ENCODE assay signal across 17 cellular contexts in the genomic region with DNA sequence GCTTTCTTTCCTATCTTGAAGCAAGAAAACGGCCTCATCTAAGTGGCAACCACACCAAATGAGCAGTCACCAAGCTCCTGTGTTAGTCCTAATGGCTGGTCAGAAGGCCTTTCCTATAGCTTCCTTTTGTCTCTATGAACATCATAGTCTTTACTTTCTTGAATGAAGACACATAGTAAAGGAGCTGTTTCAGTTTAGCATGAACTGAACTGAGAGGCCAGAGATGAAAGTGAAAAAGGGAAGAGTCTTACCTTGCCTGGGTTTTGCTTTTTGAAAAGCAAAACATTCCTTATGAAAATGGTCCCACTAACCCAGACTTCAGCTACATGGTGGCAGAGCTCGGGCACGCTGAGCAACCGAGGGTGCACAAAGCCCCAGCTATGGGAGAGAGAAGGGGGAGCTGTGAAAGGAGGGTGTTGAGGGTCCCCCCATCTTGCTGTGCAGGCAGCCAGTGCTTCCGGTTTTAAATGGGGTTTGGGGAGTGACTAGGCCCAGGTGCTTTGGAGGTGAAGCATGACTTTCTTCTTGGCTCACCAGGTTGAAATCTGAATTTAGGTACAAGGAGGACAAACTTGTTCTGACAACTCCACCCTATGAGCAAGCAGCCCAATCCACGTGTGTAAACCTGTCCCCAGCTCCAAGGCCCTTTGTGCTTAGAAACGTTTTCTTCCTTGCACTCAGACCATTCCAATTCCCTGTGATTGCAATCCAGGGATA. TPM values are rescaled to one million over a fixed set of nuclear protein-coding genes. Genes with fewer than 3 reads are reported as not detected.
DNase-seq lines count a peak whose midpoint lies in the region; ATAC-seq and TF ChIP-seq lines count a peak whose summit lies in the region.
"Had no signal": no experiment of that assay in that cellular context is flagged by ENCODE, and none has a peak within 500 bp of the region (broad histone marks: within the 10 kb centered on the region; RNA-seq: fewer than 3 reads in every experiment).

No MANE protein-coding gene starts in this region.

- intact Hi-C loops in psoas muscle (cut with DNase I), result no loop called here

- peak; percentile 66 for DNase-seq in GM12865 (ENCODE audit: low read depth)
- no peak for DNase-seq in GM23338 (ENCODE audit: low spot score)
- DNase-seq in activated naive CD8-positive, alpha-beta T cell treated with anti-CD3 and anti-CD28 coated beads for 36 hours, result no peak
- no peak for DNase-seq in psoas muscle
- no peak for DNase-seq in NCI-H345 treated with DMSO at 0.1 percent for 48 hours (lab: John Stamatoyannopoulos, UW; ENCODE audit: unreplicated experiment)
- no peak for DNase-seq in T-helper 1 cell
- no peak for DNase-seq in CD1c-positive myeloid dendritic cell (ENCODE audit: extremely low spot score)
- no peak for DNase-seq in T-helper 2 cell treated with Interferon-gamma antibody and Interleukin-4, amounts not matched to agents 5 μg/mL and 100 μg/mL, for 36 hours (ENCODE audit: low spot score)
- DNase-seq: activated CD4-positive, alpha-beta T cell treated with anti-CD3 and anti-CD28 coated beads, Interleukin-2, amount 50 U/mL, for 1 hour; activated naive CD8-positive, alpha-beta T cell treated with anti-CD3 and anti-CD28 coated beads, Interleukin-2, amount 10 ng/mL, durations not matched to agents 7 days and 5 days; colonic mucosa; foreskin melanocyte; left cardiac atrium; NCI-H1048; spleen had no signal

- H3K79me2 ChIP-seq in GM23338 (replicated peaks; ENCODE audit: insufficient read depth), result no peaks in the 10 kb centered on the region

- H4K20me1 ChIP-seq in GM23338 (replicated peaks; ENCODE audit: insufficient read depth), result 0 out of 2 replicates have a peak, but pooled peaks cover 4% of the 10 kb centered on the region

- H3K9me3 Mint-ChIP-seq in GM23338, result no peaks in the 10 kb centered on the region
- H3K9me3 Mint-ChIP-seq in activated naive CD8-positive, alpha-beta T cell treated with anti-CD3 and anti-CD28 coated beads for 36 hours, result no peaks in the 10 kb centered on the region
- H3K9me3 Mint-ChIP-seq in T-helper 2 cell treated with Interferon-gamma antibody and Interleukin-4, amounts not matched to agents 5 μg/mL and 100 μg/mL, for 36 hours, result no peaks in the 10 kb centered on the region
- H3K9me3 Mint-ChIP-seq: activated naive CD8-positive, alpha-beta T cell treated with anti-CD3 and anti-CD28 coated beads, Interleukin-2, amount 10 ng/mL, durations not matched to agents 7 days and 5 days; neural crest cell had no signal

- H3K4me1 Mint-ChIP-seq in GM23338, result no peaks in the 10 kb centered on the region
- peaks cover 12% of the 10 kb centered on the region for H3K4me1 Mint-ChIP-seq in activated naive CD8-positive, alpha-beta T cell treated with anti-CD3 and anti-CD28 coated beads for 36 hours
- no peaks in the 10 kb centered on the region for H3K4me1 Mint-ChIP-seq in T-helper 2 cell treated with Interferon-gamma antibody and Interleukin-4, amounts not matched to agents 5 μg/mL and 100 μg/mL, for 36 hours (ENCODE audit: low read depth)
- H3K4me1 Mint-ChIP-seq: neural crest cell had no signal

- H3K4me1 ChIP-seq in GM23338 (ENCODE audit: insufficient read depth), result no peaks in the 10 kb centered on the region
- no peaks in the 10 kb centered on the region for H3K4me1 ChIP-seq in psoas muscle
- H3K4me1 ChIP-seq: colonic mucosa had no signal

- no peaks in the 10 kb centered on the region for H3K27me3 ChIP-seq in GM23338 (ENCODE audit: insufficient read depth)
- H3K27me3 ChIP-seq in psoas muscle (ENCODE audit: insufficient read depth in 3 of 3, low read length in 2 of 3), result no peaks in the 10 kb centered on the region
- H3K27me3 ChIP-seq: colonic mucosa, spleen had no signal

- no peaks in the 10 kb centered on the region for H3F3A ChIP-seq in GM23338 (replicated peaks; ENCODE audit: low read depth)

- H3K4me3 Mint-ChIP-seq in GM23338, result no peak overlapping the region; the same call in 2 of the 3 replicates
- no peak overlapping the region for H3K4me3 Mint-ChIP-seq in activated naive CD8-positive, alpha-beta T cell treated with anti-CD3 and anti-CD28 coated beads for 36 hours
- no peak overlapping the region for H3K4me3 Mint-ChIP-seq in T-helper 2 cell treated with Interferon-gamma antibody and Interleukin-4, amounts not matched to agents 5 μg/mL and 100 μg/mL, for 36 hours
- H3K4me3 Mint-ChIP-seq: activated naive CD8-positive, alpha-beta T cell treated with anti-CD3 and anti-CD28 coated beads, Interleukin-2, amount 10 ng/mL, durations not matched to agents 7 days and 5 days; neural crest cell had no signal

- peaks cover 57% of the 10 kb centered on the region for H3K36me3 Mint-ChIP-seq in GM23338 (ENCODE audit: low read depth)
- no peaks in the 10 kb centered on the region for H3K36me3 Mint-ChIP-seq in activated naive CD8-positive, alpha-beta T cell treated with anti-CD3 and anti-CD28 coated beads for 36 hours
- peaks cover 54% of the 10 kb centered on the region for H3K36me3 Mint-ChIP-seq in T-helper 2 cell treated with Interferon-gamma antibody and Interleukin-4, amounts not matched to agents 5 μg/mL and 100 μg/mL, for 36 hours (ENCODE audit: low read depth)

- WGBS in psoas muscle, 3 donors, result 67 to 85% (median 71%) methylated on average over 7 of the region's 7 CpGs

- H3K9me2 ChIP-seq in GM23338 (ENCODE audit: insufficient read depth), result no peaks in the 10 kb centered on the region

- no peak overlapping the region for H2AFZ ChIP-seq in GM23338

- no peaks in the 10 kb centered on the region for H3K9me3 ChIP-seq in psoas muscle
- H3K9me3 ChIP-seq: colonic mucosa, spleen had no signal

- ATAC-seq in GM23338 (no peak), psoas muscle (peak in 1 of 4 donors; percentile 8)
- ATAC-seq: left cardiac atrium, SK-N-SH treated with all-trans-retinoic acid at 6 μM for 48 hours had no signal

- H3K27me3 Mint-ChIP-seq in GM23338 (ENCODE audit: insufficient read depth, low read depth, poor library complexity), result peaks cover 5% of the 10 kb centered on the region
- no peaks in the 10 kb centered on the region for H3K27me3 Mint-ChIP-seq in activated naive CD8-positive, alpha-beta T cell treated with anti-CD3 and anti-CD28 coated beads for 36 hours
- H3K27me3 Mint-ChIP-seq in T-helper 2 cell treated with Interferon-gamma antibody and Interleukin-4, amounts not matched to agents 5 μg/mL and 100 μg/mL, for 36 hours (ENCODE audit: low read depth), result no peaks in the 10 kb centered on the region
- H3K27me3 Mint-ChIP-seq: activated naive CD8-positive, alpha-beta T cell treated with anti-CD3 and anti-CD28 coated beads, Interleukin-2, amount 10 ng/mL, durations not matched to agents 7 days and 5 days had no signal

- H3K36me3 ChIP-seq in GM23338 (ENCODE audit: insufficient read depth) (peaks cover 29% of the 10 kb centered on the region), psoas muscle (ENCODE audit: insufficient read depth in 1 of 2, low read depth in 1 of 2) (peaks cover 17 to 100% of the 10 kb centered on the region in 2 donors)

- H3K4me2 ChIP-seq in GM23338, result no peak overlapping the region

- 0 out of 2 replicates have a peak overlapping the region, but pooled peaks have one; percentile 14 for H3K27ac ChIP-seq in GM23338 (ENCODE audit: low read depth)
- peak overlapping the region; percentile 27 for H3K27ac ChIP-seq in psoas muscle
- H3K27ac ChIP-seq: colonic mucosa had no signal

- H3K4me3 ChIP-seq in GM12865 (ENCODE audit: low read depth, low read length) (no peak overlapping the region), GM23338 (no peak overlapping the region), psoas muscle (no peak overlapping the region)
- H3K4me3 ChIP-seq: colonic mucosa had no signal

- no peak for TF ChIP-seq CTCF in GM12865 (IDR thresholded peaks at IDR 0.05; ENCODE audit: insufficient read depth, low read depth, low read length, missing control alignments)
- TF ChIP-seq CTCF in GM23338 (conservative IDR thresholded peaks at IDR 0.05; ENCODE audit: low read depth in 2 of 2), result no peak
- TF ChIP-seq CTCF in psoas muscle (IDR thresholded peaks at IDR 0.05), result no peak

- no peak overlapping the region for H3K27ac Mint-ChIP-seq in GM23338
- H3K27ac Mint-ChIP-seq in activated naive CD8-positive, alpha-beta T cell treated with anti-CD3 and anti-CD28 coated beads for 36 hours, result peak overlapping the region; percentile 62
- no peak overlapping the region for H3K27ac Mint-ChIP-seq in T-helper 2 cell treated with Interferon-gamma antibody and Interleukin-4, amounts not matched to agents 5 μg/mL and 100 μg/mL, for 36 hours
- H3K27ac Mint-ChIP-seq: activated naive CD8-positive, alpha-beta T cell treated with anti-CD3 and anti-CD28 coated beads, Interleukin-2, amount 10 ng/mL, durations not matched to agents 7 days and 5 days had no signal

RNA-seq across cellular contexts. Expression of a gene that starts 9.1 kb away (rescaled TPM):
- total RNA-seq in GM23338 (2014; rRNA removed; shearing (Covaris generic)), result 14.7 and 18.5 TPM in 2 replicates
- polyA plus RNA-seq in GM23338 (2016; fragmentation: Nextera tagmentation; extraction: Ambion mirVana) (29.5 and 32.7 TPM in 2 replicates), psoas muscle (10 to 100 TPM in 1 of 3 donors, 1 to 10 TPM in 2; 3.8 to 13.3 (median 5.3) TPM)
- total RNA-seq in activated naive CD8-positive, alpha-beta T cell treated with anti-CD3 and anti-CD28 coated beads for 36 hours, result 10 to 100 TPM; 32.5 to 36.2 TPM
- total RNA-seq in psoas muscle, result 1 to 10 TPM in 2 of 4 donors, under 1 TPM in 2; 0.26 to 3.3 (median 1.4) TPM

RNA-seq across cellular contexts. Expression of a gene that starts 19.8 kb away (rescaled TPM):
- total RNA-seq in GM23338 (2014; rRNA removed; shearing (Covaris generic)), result 23.3 and 34.1 TPM in 2 replicates
- 28.8 and 33.2 TPM in 2 replicates for polyA plus RNA-seq in GM23338 (2016; fragmentation: Nextera tagmentation; extraction: Ambion mirVana)
- 10 to 100 TPM; 57.3 to 57.5 TPM for total RNA-seq in activated naive CD8-positive, alpha-beta T cell treated with anti-CD3 and anti-CD28 coated beads for 36 hours
- total RNA-seq in psoas muscle, result 10 to 100 TPM; 45.2 to 67.9 (median 55.2) TPM
- 100 to 1,000 TPM in 1 of 3 donors, 10 to 100 TPM in 2; 71.0 to 108 (median 89.2) TPM for polyA plus RNA-seq in psoas muscle

RNA-seq across cellular contexts. Expression of a gene that starts 22.5 kb away (rescaled TPM):
- total RNA-seq in GM23338 (2014; rRNA removed; shearing (Covaris generic)), result 35.4 and 38.2 TPM in 2 replicates
- 8.0 and 10.5 TPM in 2 replicates for polyA plus RNA-seq in GM23338 (2016; fragmentation: Nextera tagmentation; extraction: Ambion mirVana)
- total RNA-seq in activated naive CD8-positive, alpha-beta T cell treated with anti-CD3 and anti-CD28 coated beads for 36 hours, result 10 to 100 TPM; 18.3 to 22.7 TPM
- total RNA-seq in psoas muscle, result 10 to 100 TPM; 31.7 to 43.2 (median 37.6) TPM
- 10 to 100 TPM; 13.9 to 35.0 (median 15.2) TPM for polyA plus RNA-seq in psoas muscle

RNA-seq across cellular contexts. Expression of a gene that starts 22.8 kb away (rescaled TPM):
- total RNA-seq in GM23338 (2014; rRNA removed; shearing (Covaris generic)), result 82.8 and 101 TPM in 2 replicates
- 110 and 117 TPM in 2 replicates for polyA plus RNA-seq in GM23338 (2016; fragmentation: Nextera tagmentation; extraction: Ambion mirVana)
- 10 to 100 TPM; 93.1 to 95.4 TPM for total RNA-seq in activated naive CD8-positive, alpha-beta T cell treated with anti-CD3 and anti-CD28 coated beads for 36 hours
- total RNA-seq in psoas muscle, result 10 to 100 TPM; 46.9 to 78.1 (median 50.4) TPM
- polyA plus RNA-seq in psoas muscle, result 10 to 100 TPM; 68.8 to 90.2 (median 81.0) TPM

RNA-seq across cellular contexts. Expression of a gene that starts 24.7 kb away (rescaled TPM):
- 60.1 and 62.0 TPM in 2 replicates for total RNA-seq in GM23338 (2014; rRNA removed; shearing (Covaris generic))
- polyA plus RNA-seq in GM23338 (2016; fragmentation: Nextera tagmentation; extraction: Ambion mirVana) (72.1 and 77.5 TPM in 2 replicates), psoas muscle (100 to 1,000 TPM in 1 of 3 donors, 10 to 100 TPM in 2; 41.0 to 141 (median 73.5) TPM)
- total RNA-seq in activated naive CD8-positive, alpha-beta T cell treated with anti-CD3 and anti-CD28 coated beads for 36 hours, result 100 to 1,000 TPM; 111 TPM
- 10 to 100 TPM; 31.6 to 45.4 (median 37.0) TPM for total RNA-seq in psoas muscle
